ENCODE assay signal across 27 cellular contexts in the genomic region with DNA sequence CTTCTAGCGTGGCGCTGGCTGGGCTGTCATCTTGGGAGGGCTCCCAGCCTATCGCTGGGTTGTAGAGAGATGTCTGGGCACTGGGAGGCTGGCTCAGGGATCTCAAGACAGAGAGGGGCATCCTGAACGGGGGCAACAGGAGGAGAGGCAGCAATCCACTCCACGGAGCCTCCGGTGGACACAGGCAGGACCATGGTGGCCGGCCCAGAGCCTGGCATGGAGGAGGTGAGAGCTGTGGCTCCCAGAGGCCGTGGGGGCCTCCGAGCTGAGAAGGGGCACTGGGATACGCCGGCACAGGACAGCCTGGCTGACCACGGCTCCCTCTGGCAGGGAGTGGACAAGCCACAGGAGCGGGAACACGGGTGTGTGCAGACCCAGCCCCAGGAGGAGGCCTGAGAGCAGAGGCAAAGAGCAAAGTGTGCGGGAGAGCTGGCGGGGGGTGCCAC. TPM values are rescaled to one million over a fixed set of nuclear protein-coding genes. Genes with fewer than 3 reads are reported as not detected.
DNase-seq lines count a peak whose midpoint lies in the region; ATAC-seq, FAIRE-seq and TF ChIP-seq lines count a peak whose summit lies in the region.
"Had no signal": no experiment of that assay in that cellular context is flagged by ENCODE, and none has a peak within 500 bp of the region (broad histone marks: within the 10 kb centered on the region; RNA-seq: fewer than 3 reads in every experiment).

No MANE protein-coding gene starts in this region.

- DNase-seq in Peyer's patch (peak in 2 of 3 donors; percentile 38 to 41), esophagus muscularis mucosa (ENCODE audit: extremely low spot score) (no peak), osteoblast (ENCODE audit: insufficient read length, low spot score, missing footprints) (peak; percentile 58), tibial nerve (ENCODE audit: low spot score in 2 of 2) (no peak), NCI-H1436 (lab: John Stamatoyannopoulos, UW) (no peak), HTR-8/SVneo (ENCODE audit: insufficient read length, low spot score) (no peak)
- DNase-seq in activated naive CD4-positive, alpha-beta T cell treated with anti-CD3 and anti-CD28 coated beads for 36 hours: no peak
- DNase-seq: activated B cell treated with CpG ODN at 0.5 μM for 24 hours; activated CD4-positive, alpha-beta T cell treated with anti-CD3 and anti-CD28 coated beads, Interleukin-2, amount 50 U/mL, for 1 hour; central memory CD4-positive, alpha-beta T cell; DMS53; head of caudate nucleus; mammary epithelial cell; NCI-H1105; NCI-H2029 treated with DMSO at 0.1 percent for 48 hours; NCI-H226; stimulated activated naive CD4-positive, alpha-beta T cell treated with Interleukin-2 at 50 U/mL for 16 hours; T-helper 1 cell; thyroid gland had no signal

- H3K4me1 Mint-ChIP-seq in activated naive CD4-positive, alpha-beta T cell treated with anti-CD3 and anti-CD28 coated beads for 36 hours (ENCODE audit: low read depth): no peaks in the 10 kb centered on the region
- H3K4me1 Mint-ChIP-seq: activated B cell treated with CpG ODN at 0.5 μM for 24 hours had no signal

- H3K4me1 ChIP-seq in Peyer's patch: peaks cover 0 to 41% (median 0%) of the 10 kb centered on the region in 4 donors
- H3K4me1 ChIP-seq in esophagus muscularis mucosa: peaks cover 52 to 100% (median 100%) of the 10 kb centered on the region in 4 donors
- H3K4me1 ChIP-seq in osteoblast (ENCODE audit: insufficient read depth, low read length): peaks cover 32% of the 10 kb centered on the region
- peaks cover 0 to 77% (median 57%) of the 10 kb centered on the region in 4 donors for H3K4me1 ChIP-seq in tibial nerve
- H3K4me1 ChIP-seq: psoas muscle had no signal

- no peak overlapping the region for H3K4me3 Mint-ChIP-seq in activated naive CD4-positive, alpha-beta T cell treated with anti-CD3 and anti-CD28 coated beads for 36 hours
- H3K4me3 Mint-ChIP-seq: activated B cell treated with CpG ODN at 0.5 μM for 24 hours; activated naive CD8-positive, alpha-beta T cell had no signal

- H3K36me3 Mint-ChIP-seq in activated naive CD4-positive, alpha-beta T cell treated with anti-CD3 and anti-CD28 coated beads for 36 hours (ENCODE audit: low read depth): no peaks in the 10 kb centered on the region
- H3K36me3 Mint-ChIP-seq: activated naive CD8-positive, alpha-beta T cell had no signal

- peaks cover 0 to 7% (median 0%) of the 10 kb centered on the region in 3 donors for H3K36me3 ChIP-seq in Peyer's patch
- peaks cover 9 to 37% (median 28%) of the 10 kb centered on the region in 4 donors for H3K36me3 ChIP-seq in esophagus muscularis mucosa
- peaks cover 3% of the 10 kb centered on the region for H3K36me3 ChIP-seq in osteoblast (ENCODE audit: insufficient read depth, low read length)
- H3K36me3 ChIP-seq in tibial nerve: peaks cover 0 to 26% (median 0%) of the 10 kb centered on the region in 3 donors
- H3K36me3 ChIP-seq: thyroid gland had no signal

- H3K9me3 Mint-ChIP-seq in activated naive CD4-positive, alpha-beta T cell treated with anti-CD3 and anti-CD28 coated beads for 36 hours: no peaks in the 10 kb centered on the region
- H3K9me3 Mint-ChIP-seq: activated B cell treated with CpG ODN at 0.5 μM for 24 hours had no signal

- CTCF ChIA-PET in activated naive CD4-positive, alpha-beta T cell treated with anti-CD3 and anti-CD28 coated beads for 36 hours (lab: Charles Lee): no interaction called here

- H3K27me3 ChIP-seq in Peyer's patch: no peaks in the 10 kb centered on the region
- H3K27me3 ChIP-seq in esophagus muscularis mucosa: no peaks in the 10 kb centered on the region
- H3K27me3 ChIP-seq in osteoblast (ENCODE audit: insufficient read depth, low read length): no peaks in the 10 kb centered on the region
- H3K27me3 ChIP-seq in tibial nerve: no peaks in the 10 kb centered on the region
- H3K27me3 ChIP-seq: dorsolateral prefrontal cortex, thyroid gland had no signal

- no peak overlapping the region for H3K4me2 ChIP-seq in osteoblast (ENCODE audit: insufficient read depth, low read length)

- no peak overlapping the region for H3K4me3 ChIP-seq in Peyer's patch
- no peak overlapping the region for H3K4me3 ChIP-seq in esophagus muscularis mucosa
- H3K4me3 ChIP-seq in osteoblast (ENCODE audit: insufficient read depth, low read length): no peak overlapping the region
- H3K4me3 ChIP-seq in tibial nerve: no peak overlapping the region
- H3K4me3 ChIP-seq: dorsolateral prefrontal cortex, psoas muscle, thyroid gland had no signal

- no peak overlapping the region for H3K27ac Mint-ChIP-seq in activated naive CD4-positive, alpha-beta T cell treated with anti-CD3 and anti-CD28 coated beads for 36 hours
- H3K27ac Mint-ChIP-seq: activated B cell treated with CpG ODN at 0.5 μM for 24 hours; activated naive CD8-positive, alpha-beta T cell had no signal

- TF ChIP-seq CTCF in Peyer's patch (IDR thresholded peaks at IDR 0.05): no peak
- no peak for TF ChIP-seq CTCF in esophagus muscularis mucosa (IDR thresholded peaks at IDR 0.05)
- no peak for TF ChIP-seq CTCF in osteoblast (IDR thresholded peaks at IDR 0.05; ENCODE audit: extremely low read depth, low read depth, low read length)
- TF ChIP-seq CTCF in tibial nerve (IDR thresholded peaks at IDR 0.05): no peak

- no peaks in the 10 kb centered on the region for H3K79me2 ChIP-seq in osteoblast (ENCODE audit: insufficient read depth, low read length)

- no peak for ATAC-seq in HG02852 (IDR thresholded peaks at IDR 0.05; ENCODE audit: unreplicated experiment)
- ATAC-seq: psoas muscle had no signal

- H3K9me3 ChIP-seq in Peyer's patch (no peaks in the 10 kb centered on the region), esophagus muscularis mucosa (no peaks in the 10 kb centered on the region), osteoblast (ENCODE audit: low read depth, low read length) (no peaks in the 10 kb centered on the region), tibial nerve (no peaks in the 10 kb centered on the region)
- H3K9me3 ChIP-seq: psoas muscle, thyroid gland had no signal

- FAIRE-seq in HTR-8/SVneo (lab: Jason Lieb, UNC): no peak
- FAIRE-seq: endothelial cell of umbilical vein, G401.6, H1 had no signal

- intact Hi-C loops in esophagus muscularis mucosa (cut with DNase I): loop anchor here (5.0 kb wide), 1 partner anchor 57 kb away; no protein-coding TSS in a partner anchor
- intact Hi-C loops in activated naive CD4-positive, alpha-beta T cell treated with anti-CD3 and anti-CD28 coated beads for 36 hours (cut with micrococcal nuclease): no loop called here

- no peak for TF ChIP-seq POLR2A in Peyer's patch (IDR thresholded peaks at IDR 0.05)
- no peak for TF ChIP-seq POLR2A in esophagus muscularis mucosa (IDR thresholded peaks at IDR 0.05; ENCODE audit: low read depth)
- TF ChIP-seq POLR2A in tibial nerve (IDR thresholded peaks at IDR 0.05): no peak

- H3K27me3 Mint-ChIP-seq in activated naive CD4-positive, alpha-beta T cell treated with anti-CD3 and anti-CD28 coated beads for 36 hours (ENCODE audit: low read depth): peaks cover 3% of the 10 kb centered on the region

- TF ChIP-seq EP300 in esophagus muscularis mucosa (IDR thresholded peaks at IDR 0.05) (no peak), tibial nerve (IDR thresholded peaks at IDR 0.05) (no peak)

- WGBS in esophagus muscularis mucosa: 80% methylated on average over 12 of the region's 16 CpGs
- 90 to 92% methylated on average over 16 of the region's 16 CpGs for WGBS in tibial nerve, 2 donors

- H3K27ac ChIP-seq in Peyer's patch: peak overlapping the region in 1 of 4 donors; percentile 96
- H3K27ac ChIP-seq in esophagus muscularis mucosa (replicated peaks in 1 of 4): peak overlapping the region; percentile 95 to 99 (median 97)
- no peak overlapping the region for H3K27ac ChIP-seq in osteoblast (ENCODE audit: low read depth, low read length)
- H3K27ac ChIP-seq in tibial nerve: peak overlapping the region in 3 of 4 donors; percentile 30 to 95 (median 91)
- H3K27ac ChIP-seq: dorsolateral prefrontal cortex, psoas muscle, RWPE1, thyroid gland had no signal

- no peak overlapping the region for H2AFZ ChIP-seq in osteoblast (ENCODE audit: low read length)

- no peaks in the 10 kb centered on the region for H4K20me1 ChIP-seq in osteoblast (ENCODE audit: insufficient read depth, low read length)

RNA-seq across cellular contexts. Expression of gene MRGPRF, which starts 9.2 kb away (rescaled TPM):
- total RNA-seq in Peyer's patch (10 to 100 TPM in 1 of 4 donors, 1 to 10 TPM in 3; 4.2 to 21.9 (median 5.2) TPM), esophagus muscularis mucosa (100 to 1,000 TPM in 3 of 4 donors, 10 to 100 TPM in 1; 77.9 to 206 (median 126) TPM), osteoblast (39.4 and 41.5 TPM in 2 replicates), tibial nerve (10 to 100 TPM; 34.2 to 67.9 (median 46.3) TPM)
- total RNA-seq in activated naive CD4-positive, alpha-beta T cell treated with anti-CD3 and anti-CD28 coated beads for 36 hours: not detected
- total RNA-seq: activated B cell treated with CpG ODN at 0.5 μM for 24 hours, endothelial cell of umbilical vein had no signal

RNA-seq across cellular contexts. Expression of gene MRGPRD, which starts 23.1 kb away (rescaled TPM):
- total RNA-seq in Peyer's patch (not detected), esophagus muscularis mucosa (1 to 10 TPM in 1 of 4 donors, under 1 TPM in 2, not detected in 1; 0.32 to 2.5 (median 0.66) TPM), osteoblast (not detected in 2 replicates), tibial nerve (not detected)
- total RNA-seq in activated naive CD4-positive, alpha-beta T cell treated with anti-CD3 and anti-CD28 coated beads for 36 hours: not detected
- total RNA-seq: activated B cell treated with CpG ODN at 0.5 μM for 24 hours, dorsolateral prefrontal cortex, endothelial cell of umbilical vein, H1, mammary epithelial cell, psoas muscle, thyroid gland had no signal

RNA-seq across cellular contexts. Expression of gene TPCN2, which starts 44.8 kb away (rescaled TPM):
- total RNA-seq in Peyer's patch (10 to 100 TPM; 22.4 to 42.5 (median 33.0) TPM), esophagus muscularis mucosa (10 to 100 TPM; 18.7 to 34.5 (median 24.7) TPM), osteoblast (14.1 and 17.4 TPM in 2 replicates), tibial nerve (10 to 100 TPM; 27.1 to 36.1 (median 31.3) TPM)
- total RNA-seq in activated naive CD4-positive, alpha-beta T cell treated with anti-CD3 and anti-CD28 coated beads for 36 hours: 1 to 10 TPM; 7.0 to 8.0 TPM

Comparison
In these comparisons a context has a peak if more than half of its experiments do, and no peak if none do; other contexts are left out.
1. DNase-seq: peak in Peyer's patch (2 of 3) and osteoblast (single experiment); none in esophagus muscularis mucosa (single experiment), tibial nerve (0 of 2), NCI-H1436 (single experiment), HTR-8/SVneo (single experiment) and activated naive CD4-positive, alpha-beta T cell treated with anti-CD3 and anti-CD28 coated beads for 36 hours (single experiment).
2. RNA of gene MRGPRF, which starts 9.2 kb away (total RNA-seq): 77.9 to 206 TPM in esophagus muscularis mucosa, 34.2 to 67.9 TPM in tibial nerve, 39.4 to 41.5 TPM in osteoblast and 4.2 to 21.9 TPM in Peyer's patch; not detected in activated naive CD4-positive, alpha-beta T cell treated with anti-CD3 and anti-CD28 coated beads for 36 hours; every median in the first group is over 4 times any median in the second.